ENCODE assay signal across 32 cellular contexts in genomic region chr3:79954756-79955155, GRCh38.
A peak's percentile ranks its signal among the peaks of the same experiment; 100 is the strongest.
DNase-seq lines count a peak whose midpoint lies in the region; ATAC-seq and TF ChIP-seq lines count a peak whose summit lies in the region.
"Had no signal": no experiment of that assay in that cellular context is flagged by ENCODE, and none has a peak within 500 bp of the region (broad histone marks: within the 10 kb centered on the region; RNA-seq: fewer than 3 reads in every experiment).

No MANE protein-coding gene starts in this region.

- H3K9me3 ChIP-seq in OCI-LY1 (ENCODE audit: low read length) (no peaks in the 10 kb centered on the region), smooth muscle cell (replicated peaks; ENCODE audit: low read depth) (no peaks in the 10 kb centered on the region)
- H3K9me3 ChIP-seq: Caco-2, esophagus muscularis mucosa, left ventricle myocardium inferior, right atrium auricular region, thoracic aorta, uterus had no signal

- peak overlapping the region; percentile 37; the same call in 1 of the 2 replicates for H3K4me3 ChIP-seq in ACC112 (ENCODE audit: low read depth, low read length)
- H3K4me3 ChIP-seq in OCI-LY1 (ENCODE audit: low read depth, low read length, poor library complexity, severe bottlenecking), result peak overlapping the region; percentile 31
- no peak overlapping the region for H3K4me3 ChIP-seq in brain microvascular endothelial cell (ENCODE audit: low read depth, low read length)
- no peak overlapping the region for H3K4me3 ChIP-seq in smooth muscle cell
- H3K4me3 ChIP-seq: esophagus muscularis mucosa, K562, left ventricle myocardium inferior, right atrium auricular region, spleen, thoracic aorta, uterus had no signal

- no peaks in the 10 kb centered on the region for H3K4me1 ChIP-seq in ACC112 (ENCODE audit: control insufficient read depth, insufficient read depth, low read length, unreplicated experiment)
- H3K4me1 ChIP-seq in OCI-LY1 (ENCODE audit: insufficient read depth, low read length, severe bottlenecking), result peaks cover 18% of the 10 kb centered on the region
- H3K4me1 ChIP-seq in smooth muscle cell (ENCODE audit: low read depth), result peaks cover 8% of the 10 kb centered on the region
- H3K4me1 ChIP-seq: Caco-2, esophagus muscularis mucosa, left ventricle myocardium inferior, right atrium auricular region, spleen, uterus had no signal

- H3K4me2 ChIP-seq in OCI-LY1 (ENCODE audit: low read length) (peak overlapping the region; percentile 58), smooth muscle cell (no peak overlapping the region)

- H3K27ac ChIP-seq in ACC112 (ENCODE audit: low read depth, low read length) (no peak overlapping the region), OCI-LY1 (ENCODE audit: low read depth, low read length, poor library complexity, severe bottlenecking) (no peak overlapping the region), brain microvascular endothelial cell (no peak overlapping the region), smooth muscle cell (ENCODE audit: low read depth) (no peak overlapping the region)
- H3K27ac ChIP-seq: esophagus muscularis mucosa, left ventricle myocardium inferior, right atrium auricular region, spleen, thoracic aorta, uterus had no signal

- H4K20me1 ChIP-seq in OCI-LY1 (ENCODE audit: insufficient read depth, low read length) (no peaks in the 10 kb centered on the region), smooth muscle cell (ENCODE audit: low read depth) (no peaks in the 10 kb centered on the region)

- H3K27me3 ChIP-seq in ACC112 (ENCODE audit: insufficient read depth, low read length) (no peaks in the 10 kb centered on the region), OCI-LY1 (ENCODE audit: insufficient read depth, low read length) (no peaks in the 10 kb centered on the region), brain microvascular endothelial cell (replicated peaks) (no peaks in the 10 kb centered on the region), smooth muscle cell (ENCODE audit: low read depth) (no peaks in the 10 kb centered on the region)
- H3K27me3 ChIP-seq: esophagus muscularis mucosa, right atrium auricular region, spleen, uterus had no signal

- H3K36me3 ChIP-seq in ACC112 (ENCODE audit: insufficient read depth, low read length) (no peaks in the 10 kb centered on the region), OCI-LY1 (ENCODE audit: insufficient read depth, low read length) (no peaks in the 10 kb centered on the region), brain microvascular endothelial cell (replicated peaks) (no peaks in the 10 kb centered on the region), smooth muscle cell (ENCODE audit: low read depth) (no peaks in the 10 kb centered on the region)
- H3K36me3 ChIP-seq: esophagus muscularis mucosa, left ventricle myocardium inferior, right atrium auricular region, spleen, thoracic aorta, uterus had no signal

- no peak overlapping the region for H3K9ac ChIP-seq in OCI-LY1 (ENCODE audit: low read length)
- H3K9ac ChIP-seq in smooth muscle cell (ENCODE audit: low read depth), result no peak overlapping the region

- in situ Hi-C loops in brain microvascular endothelial cell (cut with HindIII; ENCODE audit: low pct_ligation_motif_present, low sequenced_read_pairs), result no loop called here

- TF ChIP-seq CTCF in OCI-LY1 (IDR thresholded peaks at IDR 0.05; ENCODE audit: low read length), result no peak
- no peak for TF ChIP-seq CTCF in brain microvascular endothelial cell (IDR thresholded peaks at IDR 0.05; ENCODE audit: low read depth, low read length, missing control alignments)
- no peak for TF ChIP-seq CTCF in smooth muscle cell (IDR thresholded peaks at IDR 0.05; ENCODE audit: borderline replicate concordance, insufficient read depth, poor library complexity, severe bottlenecking)

- no peaks in the 10 kb centered on the region for H3K79me2 ChIP-seq in ACC112 (ENCODE audit: control insufficient read depth, insufficient read depth, low read length, unreplicated experiment)
- no peaks in the 10 kb centered on the region for H3K79me2 ChIP-seq in OCI-LY1 (ENCODE audit: insufficient read depth, low read length)
- no peaks in the 10 kb centered on the region for H3K79me2 ChIP-seq in smooth muscle cell (ENCODE audit: low read depth)

- H2AFZ ChIP-seq in ACC112 (ENCODE audit: low read length, unreplicated experiment) (peak overlapping the region; percentile 65), OCI-LY1 (ENCODE audit: low read length) (no peak overlapping the region), smooth muscle cell (ENCODE audit: low read depth) (no peak overlapping the region)

- DNase-seq in dermis microvascular lymphatic vessel endothelial cell (ENCODE audit: low read depth in 2 of 2), result peak; percentile 20 to 22
- no peak for DNase-seq in brain microvascular endothelial cell
- DNase-seq in smooth muscle cell (lab: John Stamatoyannopoulos, UW; ENCODE audit: unreplicated experiment), result no peak
- DNase-seq in activated T-cell treated with anti-CD3 and anti-CD28 coated beads, Interleukin-2, amount 50 U/mL, for 48 hours, result no peak
- DNase-seq: activated CD4-positive, alpha-beta T cell treated with anti-CD3 and anti-CD28 coated beads, Interleukin-2, amount 50 U/mL, for 4 hours; activated CD8-positive, alpha-beta memory T cell treated with anti-CD3 and anti-CD28 coated beads, Interleukin-2, amount 10 ng/mL, durations not matched to agents 7 days and 5 days; activated T-cell treated with anti-CD3 and anti-CD28 coated beads, Interleukin-2, amount 50 U/mL, for 72 hours; C1 segment of cervical spinal cord; Caco-2; central memory CD4-positive, alpha-beta T cell; DMS79; foreskin fibroblast; H7; left ventricle myocardium inferior; NCI-H1436 treated with DMSO at 0.1 percent for 48 hours; NCI-H2107; NCI-H446; PC-3; spleen; stimulated activated CD8-positive, alpha-beta memory T cell treated with anti-CD3 and anti-CD28 coated beads, Interleukin-4, amount 100 ng/mL, for 48 hours; T-helper 17 cell; uterus had no signal

- 88% methylated on average over 5 of the region's 5 CpGs for WGBS in smooth muscle cell (ENCODE audit: low lambda C conversion rate)

- H3F3A ChIP-seq in OCI-LY1 (ENCODE audit: insufficient read depth, low read length) (no peaks in the 10 kb centered on the region), smooth muscle cell (ENCODE audit: low read depth) (no peaks in the 10 kb centered on the region)

- ATAC-seq in GM18858 (IDR thresholded peaks at IDR 0.05; ENCODE audit: unreplicated experiment), result peak; percentile 49
- no peak for ATAC-seq in HG03571 (IDR thresholded peaks at IDR 0.05; ENCODE audit: unreplicated experiment)
- ATAC-seq: activated CD8-positive, alpha-beta memory T cell treated with anti-CD3 and anti-CD28 coated beads, Interleukin-2, amount 10 ng/mL, durations not matched to agents 7 days and 5 days; activated T-cell treated with anti-CD3 and anti-CD28 coated beads, Interleukin-2, amount 50 U/mL, for 72 hours; K562; PC-3; Right ventricle myocardium inferior; SK-N-SH treated with all-trans-retinoic acid at 6 μM for 48 hours; T-helper 17 cell had no signal

- no peaks in the 10 kb centered on the region for H3K9me2 ChIP-seq in OCI-LY1 (ENCODE audit: low read depth, low read length)

Comparison
In these comparisons a context has a peak if more than half of its experiments do, and no peak if none do; other contexts are left out.
1. H3K4me3 ChIP-seq: peak in ACC112 (single experiment) and OCI-LY1 (single experiment); none in brain microvascular endothelial cell (single experiment) and smooth muscle cell (single experiment).
2. DNase-seq: peak in dermis microvascular lymphatic vessel endothelial cell (2 of 2); none in brain microvascular endothelial cell (single experiment), smooth muscle cell (single experiment) and activated T-cell treated with anti-CD3 and anti-CD28 coated beads, Interleukin-2, amount 50 U/mL, for 48 hours (0 of 2).